Comparison of ENCODE assay signal across 8 cellular contexts in genomic region chr12:100668939-100669536, GRCh38.
A peak's percentile ranks its signal among the peaks of the same experiment; 100 is the strongest.
DNase-seq lines count a peak whose midpoint lies in the region; ATAC-seq, FAIRE-seq and TF ChIP-seq lines count a peak whose summit lies in the region.

No MANE protein-coding gene starts in this region.

- H3K4me1 ChIP-seq in mammary epithelial cell (ENCODE audit: insufficient read depth, low read length) (no peaks in the 10 kb centered on the region), left lung (no peaks in the 10 kb centered on the region)

- H3K27ac ChIP-seq in mammary epithelial cell (ENCODE audit: insufficient read depth, low read depth, low read length) (no peak overlapping the region), left lung (no peak overlapping the region)

- DNase-seq in A172 (ENCODE audit: low spot score) (peak; percentile 66), GM12892 (ENCODE audit: insufficient read length) (peak; percentile 47), NCI-H1417 treated with DMSO at 0.1 percent for 48 hours (lab: John Stamatoyannopoulos, UW) (peak; percentile 20), T-helper 17 cell (peak in 1 of 3 donors; percentile 17), mammary epithelial cell (peak; percentile 56), left lung (peak; percentile 62 to 90)
- peak; percentile 32 for DNase-seq in stimulated activated CD8-positive, alpha-beta memory T cell treated with anti-CD3 and anti-CD28 coated beads, Interleukin-15, amount 100 ng/mL, for 24 hours (ENCODE audit: low read depth)

- dilution Hi-C loops in mammary epithelial cell (cut with HindIII; ENCODE audit: low sequenced_read_pairs): no loop called here

- H4K20me1 ChIP-seq in mammary epithelial cell (ENCODE audit: insufficient read depth, low read length): no peaks in the 10 kb centered on the region

- no peaks in the 10 kb centered on the region for H3K36me3 ChIP-seq in mammary epithelial cell (ENCODE audit: insufficient read depth, low read length)
- H3K36me3 ChIP-seq in left lung: no peaks in the 10 kb centered on the region

- H3K9me3 ChIP-seq in T-helper 17 cell (ENCODE audit: control insufficient read depth, low read length, poor library complexity, severe bottlenecking) (no peaks in the 10 kb centered on the region), mammary epithelial cell (replicated peaks; ENCODE audit: insufficient read depth, low read length) (no peaks in the 10 kb centered on the region), left lung (no peaks in the 10 kb centered on the region)

- H2AFZ ChIP-seq in mammary epithelial cell (ENCODE audit: low read depth, low read length): no peak overlapping the region

- no peaks in the 10 kb centered on the region for H3K36me3 Mint-ChIP-seq in T-helper 17 cell (ENCODE audit: low read depth)

- WGBS in mammary epithelial cell (ENCODE audit: low coverage, missing lambda C conversion rate): 33% methylated on average over 8 of the region's 9 CpGs

- CTCF ChIA-PET in mammary epithelial cell (lab: Charles Lee; ENCODE audit: low non-redundant PET): no interaction called here

- FAIRE-seq in GM12892 (lab: Jason Lieb, UNC): peak; percentile 91

- intact Hi-C loops in mammary epithelial cell (cut with micrococcal nuclease): loop anchor here (1.0 to 5.0 kb wide), 5 partner anchors 65 to 435 kb away; partner anchors contain the start of gene GAS2L3
- intact Hi-C loops in left lung (cut with DNase I): no loop called here

- no peaks in the 10 kb centered on the region for H3K4me1 Mint-ChIP-seq in T-helper 17 cell

- BruUV-seq in mammary epithelial cell (replicated peaks; lab: Mats Ljungman, UMichigan): no TSS peak

- no peak for TF ChIP-seq POLR2A in GM12892 (IDR thresholded peaks at IDR 0.05; ENCODE audit: low read depth, low read length)

- H3K9ac ChIP-seq in mammary epithelial cell (ENCODE audit: insufficient read depth, low read length): no peak overlapping the region

- no peak overlapping the region for H3K4me3 Mint-ChIP-seq in T-helper 17 cell

- ATAC-seq in HG02852 (IDR thresholded peaks at IDR 0.05; ENCODE audit: unreplicated experiment) (peak; percentile 80), T-helper 17 cell (peak; percentile 35), left lung (peak; percentile 92)

- H3K27ac Mint-ChIP-seq in T-helper 17 cell: no peak overlapping the region

- no peaks in the 10 kb centered on the region for H3K27me3 ChIP-seq in mammary epithelial cell (ENCODE audit: insufficient read depth, low read length)
- peaks cover 0 to 4% of the 10 kb centered on the region in 2 donors for H3K27me3 ChIP-seq in left lung

- H3K4me3 ChIP-seq in mammary epithelial cell (replicated peaks in 1 of 3; ENCODE audit: insufficient read depth in 1 of 3, low read depth in 2 of 3, low read length in 3 of 3) (no peak overlapping the region), left lung (no peak overlapping the region)

- H3K4me2 ChIP-seq in mammary epithelial cell (ENCODE audit: insufficient read depth, low read depth, low read length): no peak overlapping the region

- H3K79me2 ChIP-seq in mammary epithelial cell (ENCODE audit: insufficient read depth, low read length): no peaks in the 10 kb centered on the region

- H3K27me3 Mint-ChIP-seq in T-helper 17 cell: peaks cover 52% of the 10 kb centered on the region

- TF ChIP-seq CTCF in mammary epithelial cell (conservative IDR thresholded peaks at IDR 0.05 in 1 of 2, IDR thresholded peaks at IDR 0.05 in 1 of 2; ENCODE audit: extremely low read depth in 1 of 2, insufficient read depth in 1 of 2, low read depth in 1 of 2, low read length in 2 of 2) (peak; percentile 82 to 96), left lung (IDR thresholded peaks at IDR 0.05) (peak; percentile 73)

- in situ Hi-C loops in mammary epithelial cell (cut with MboI; ENCODE audit: low sequenced_read_pairs in 2 of 2): loop anchor here in 1 of 2 donors (25.0 kb wide), 1 partner anchor 307 kb away; the partner anchor contains the start of gene SLC17A8

Comparison
In these comparisons a context has a peak if more than half of its experiments do, and no peak if none do; other contexts are left out.
1. ATAC-seq: peak in every context shown above with its lines; median percentile 92 in left lung; 80 in HG02852; 35 in T-helper 17 cell.